In genomic region chr6:11824986-11825385, GRCh38 we compare ENCODE assay signal across 10 cellular contexts. TPM values are rescaled to one million over a fixed set of nuclear protein-coding genes. Genes with fewer than 3 reads are reported as not detected.
DNase-seq lines count a peak whose midpoint lies in the region; ATAC-seq, FAIRE-seq and TF ChIP-seq lines count a peak whose summit lies in the region.
"Had no signal": no experiment of that assay in that cellular context is flagged by ENCODE, and none has a peak within 500 bp of the region (broad histone marks: within the 10 kb centered on the region; RNA-seq: fewer than 3 reads in every experiment).

No MANE protein-coding gene starts in this region.

- peak; percentile 52 for DNase-seq in AG08395 (ENCODE audit: low spot score)
- DNase-seq in activated T-cell treated with anti-CD3 and anti-CD28 coated beads, Interleukin-2, amount 50 U/mL, for 4 hours, result no peak
- DNase-seq in NCI-H2107 (lab: John Stamatoyannopoulos, UW), result no peak
- no peak for DNase-seq in pons (ENCODE audit: low spot score)
- no peak for DNase-seq in kidney
- DNase-seq in UCSD-AML1 (lab: John Stamatoyannopoulos, UW; ENCODE audit: unreplicated experiment), result no peak

- no peak overlapping the region for H3K27ac ChIP-seq in kidney (ENCODE audit: low read depth in 2 of 2, low read length in 2 of 2)
- H3K27ac ChIP-seq: C4-2B, SJSA1 had no signal

- intact Hi-C loops in kidney (cut with DNase I), result no loop called here

- no peak overlapping the region for H3K4me3 ChIP-seq in kidney (ENCODE audit: low read length in 2 of 2)
- H3K4me3 ChIP-seq: SJSA1 had no signal

- no peak for TF ChIP-seq CTCF in kidney (IDR thresholded peaks at IDR 0.05; ENCODE audit: borderline replicate concordance, extremely low read depth, insufficient read depth)

- no peak overlapping the region for H3K4me3 Mint-ChIP-seq in activated T-cell treated with anti-CD3 and anti-CD28 coated beads, Interleukin-2, amount 50 U/mL, for 4 hours

- H3K36me3 Mint-ChIP-seq in activated T-cell treated with anti-CD3 and anti-CD28 coated beads, Interleukin-2, amount 50 U/mL, for 4 hours (ENCODE audit: insufficient read depth), result no peaks in the 10 kb centered on the region

- H3K36me3 ChIP-seq in kidney (ENCODE audit: control insufficient read depth in 1 of 2, insufficient read depth in 2 of 2, low read length in 2 of 2), result no peaks in the 10 kb centered on the region
- H3K36me3 ChIP-seq: SJSA1 had no signal

- FAIRE-seq in kidney (lab: Jason Lieb, UNC), result no peak

- peak; percentile 70 for ATAC-seq in GM18870 (IDR thresholded peaks at IDR 0.05; ENCODE audit: unreplicated experiment)
- ATAC-seq in HG02884 (IDR thresholded peaks at IDR 0.05; ENCODE audit: unreplicated experiment), result peak; percentile 71
- ATAC-seq in activated T-cell treated with anti-CD3 and anti-CD28 coated beads, Interleukin-2, amount 50 U/mL, for 4 hours, result peak; percentile 67 to 89

- no peaks in the 10 kb centered on the region for H3K9me3 ChIP-seq in kidney (ENCODE audit: control insufficient read depth in 1 of 2, low read length in 2 of 2)
- H3K9me3 ChIP-seq: SJSA1 had no signal

- no peak overlapping the region for H3K9ac ChIP-seq in kidney (ENCODE audit: low read length in 2 of 2)

- peaks cover 11% of the 10 kb centered on the region for H3K4me1 Mint-ChIP-seq in activated T-cell treated with anti-CD3 and anti-CD28 coated beads, Interleukin-2, amount 50 U/mL, for 4 hours (ENCODE audit: low read depth)

- no peaks in the 10 kb centered on the region for H3K9me3 Mint-ChIP-seq in activated T-cell treated with anti-CD3 and anti-CD28 coated beads, Interleukin-2, amount 50 U/mL, for 4 hours

- peaks cover 2% of the 10 kb centered on the region for H3K27me3 Mint-ChIP-seq in activated T-cell treated with anti-CD3 and anti-CD28 coated beads, Interleukin-2, amount 50 U/mL, for 4 hours (ENCODE audit: low read depth)

- no peaks in the 10 kb centered on the region for H3K4me1 ChIP-seq in kidney (ENCODE audit: control insufficient read depth in 1 of 2, insufficient read depth in 1 of 2, low read depth in 1 of 2, low read length in 2 of 2)
- H3K4me1 ChIP-seq: SJSA1 had no signal

RNA-seq across cellular contexts. Expression of gene ADTRP, which starts 46.4 kb away (rescaled TPM):
- 10 to 100 TPM; 11.6 to 16.6 (median 15.6) TPM for total RNA-seq in activated T-cell treated with anti-CD3 and anti-CD28 coated beads, Interleukin-2, amount 50 U/mL, for 4 hours
- 2.7 TPM for total RNA-seq in kidney
- polyA plus RNA-seq in kidney (ENCODE audit: insufficient read depth, low read depth, low replicate concordance), result 5.9 TPM
